Comparison of ENCODE assay signal across 27 cellular contexts in genomic region chr22:37994982-37995381, GRCh38. TPM values are rescaled to one million over a fixed set of nuclear protein-coding genes. Genes with fewer than 3 reads are reported as not detected.
DNase-seq lines count a peak whose midpoint lies in the region; ATAC-seq, FAIRE-seq and TF ChIP-seq lines count a peak whose summit lies in the region.
"Had no signal": no experiment of that assay in that cellular context is flagged by ENCODE, and none has a peak within 500 bp of the region (broad histone marks: within the 10 kb centered on the region; RNA-seq: fewer than 3 reads in every experiment).

No MANE protein-coding gene starts in this region.

- CTCF ChIA-PET in K562 (lab: Yijun Ruan, JAX; ENCODE audit: low intra/inter-chr PET ratio) = no interaction called here

- H3K27me3 Mint-ChIP-seq in activated T-cell treated with anti-CD3 and anti-CD28 coated beads, Interleukin-2, amount 50 U/mL, for 24 hours = no peaks in the 10 kb centered on the region
- H3K27me3 Mint-ChIP-seq in activated T-cell treated with anti-CD3 and anti-CD28 coated beads, Interleukin-2, amount 50 U/mL, for 4 hours (ENCODE audit: low read depth) = no peaks in the 10 kb centered on the region
- no peaks in the 10 kb centered on the region for H3K27me3 Mint-ChIP-seq in naive B cell

- H3K4me1 Mint-ChIP-seq in activated T-cell treated with anti-CD3 and anti-CD28 coated beads, Interleukin-2, amount 50 U/mL, for 24 hours (ENCODE audit: low read depth) = peaks cover 5% of the 10 kb centered on the region
- peaks cover 18% of the 10 kb centered on the region for H3K4me1 Mint-ChIP-seq in activated T-cell treated with anti-CD3 and anti-CD28 coated beads, Interleukin-2, amount 50 U/mL, for 4 hours (ENCODE audit: low read depth)
- peaks cover 28 to 32% (median 29%) of the 10 kb centered on the region in 3 donors for H3K4me1 Mint-ChIP-seq in naive B cell

- TF ChIP-seq POLR2A in K562 (conservative IDR thresholded peaks at IDR 0.05) = no peak

- ATAC-seq in activated T-cell treated with anti-CD3 and anti-CD28 coated beads, Interleukin-2, amount 50 U/mL, for 4 hours = no peak
- ATAC-seq in K562 (no peak), naive B cell (ENCODE audit: low read depth in 2 of 2) (no peak)

- no peaks in the 10 kb centered on the region for H3K9me3 Mint-ChIP-seq in activated T-cell treated with anti-CD3 and anti-CD28 coated beads, Interleukin-2, amount 50 U/mL, for 24 hours
- H3K9me3 Mint-ChIP-seq in activated T-cell treated with anti-CD3 and anti-CD28 coated beads, Interleukin-2, amount 50 U/mL, for 4 hours = no peaks in the 10 kb centered on the region
- H3K9me3 Mint-ChIP-seq in naive B cell = no peaks in the 10 kb centered on the region
- H3K9me3 Mint-ChIP-seq: IgD-negative memory B cell had no signal

- H3K27me3 ChIP-seq in K562 (ENCODE audit: control insufficient read depth in 2 of 2, insufficient read depth in 2 of 2, low read length in 2 of 2) = no peaks in the 10 kb centered on the region; a peak in 1 of 5 replicates
- H3K27me3 ChIP-seq: MG63 had no signal

- FAIRE-seq in K562 (lab: Jason Lieb, UNC) = no peak
- FAIRE-seq: G401.6, GM12892, GM18507 had no signal

- 7% methylated on average over 2 of the region's 6 CpGs for WGBS in K562 (ENCODE audit: insufficient coverage, low coverage, missing lambda C conversion rate)

- in situ Hi-C loops in K562 (cut with MboI) = no loop called here

- intact Hi-C loops in K562 (cut with micrococcal nuclease) = no loop called here

- H3K36me3 ChIP-seq in K562 (ENCODE audit: control insufficient read depth, insufficient read depth, low read length) = no peaks in the 10 kb centered on the region
- H3K36me3 ChIP-seq: MG63 had no signal

- DNase-seq in activated T-cell treated with anti-CD3 and anti-CD28 coated beads, Interleukin-2, amount 50 U/mL, for 24 hours = no peak
- DNase-seq in activated T-cell treated with anti-CD3 and anti-CD28 coated beads, Interleukin-2, amount 50 U/mL, for 4 hours = no peak
- DNase-seq in K562 (ENCODE audit: extremely low read depth in 1 of 4, low spot score in 3 of 4) = no peak
- no peak for DNase-seq in naive B cell
- no peak for DNase-seq in substantia nigra (lab: John Stamatoyannopoulos, UW)
- no peak for DNase-seq in effector CD4-positive, alpha-beta T cell
- DNase-seq in hippocampal formation (lab: John Stamatoyannopoulos, UW) = no peak
- DNase-seq in hepatic stellate cell (ENCODE audit: low spot score) = no peak
- DNase-seq: ACHN, C1 segment of cervical spinal cord, GOT3, HCEC 1CT, Karpas-422, MG63, NCI-H1417, NCI-H1694 treated with DMSO at 0.1 percent for 48 hours, NCI-H2081 treated with DMSO at 0.1 percent for 48 hours, NCI-H2171 treated with DMSO at 0.1 percent for 48 hours, NCI-H524 treated with DMSO at 0.1 percent for 48 hours, NCI-H82, Right ventricle myocardium superior had no signal

- H3K27ac Mint-ChIP-seq in activated T-cell treated with anti-CD3 and anti-CD28 coated beads, Interleukin-2, amount 50 U/mL, for 24 hours = peak overlapping the region; percentile 8
- peak overlapping the region in 4 of 6 donors; percentile 52 to 94 (median 81) for H3K27ac Mint-ChIP-seq in naive B cell

- no peak for TF ChIP-seq RAD21 in K562 (CRISPR knock-in tag; conservative IDR thresholded peaks at IDR 0.05 in 1 of 2, IDR thresholded peaks at IDR 0.05 in 1 of 2)

- H3K79me2 ChIP-seq in K562 (ENCODE audit: control insufficient read depth, insufficient read depth, low read length) = no peaks in the 10 kb centered on the region

- H3K4me3 Mint-ChIP-seq in activated T-cell treated with anti-CD3 and anti-CD28 coated beads, Interleukin-2, amount 50 U/mL, for 24 hours = no peak overlapping the region
- no peak overlapping the region for H3K4me3 Mint-ChIP-seq in activated T-cell treated with anti-CD3 and anti-CD28 coated beads, Interleukin-2, amount 50 U/mL, for 4 hours
- H3K4me3 Mint-ChIP-seq in naive B cell = peak overlapping the region in 3 of 8 donors; percentile 53 to 60 (median 55)

- no peak overlapping the region for H3K9ac ChIP-seq in K562 (ENCODE audit: insufficient read depth in 1 of 2, low read depth in 2 of 2, low read length in 2 of 2)

- POLR2A ChIA-PET in K562 (lab: Yijun Ruan, JAX) = interaction anchor here (0.6 to 1.1 kb wide), 4 partner anchors 74 to 357 kb away, joined by 3 to 4 read pairs (median 3); no protein-coding TSS in a partner anchor

- no peak overlapping the region for H3K4me3 ChIP-seq in K562
- H3K4me3 ChIP-seq: MG63 had no signal

- BruUV-seq in K562 (replicated peaks; lab: Mats Ljungman, UMichigan) = no TSS peak

- no peaks in the 10 kb centered on the region for H3K9me1 ChIP-seq in K562 (ENCODE audit: control insufficient read depth, insufficient read depth, low read length)

- no peaks in the 10 kb centered on the region for H3K36me3 Mint-ChIP-seq in activated T-cell treated with anti-CD3 and anti-CD28 coated beads, Interleukin-2, amount 50 U/mL, for 24 hours (ENCODE audit: low read depth)
- H3K36me3 Mint-ChIP-seq in activated T-cell treated with anti-CD3 and anti-CD28 coated beads, Interleukin-2, amount 50 U/mL, for 4 hours (ENCODE audit: insufficient read depth) = peaks cover 3% of the 10 kb centered on the region
- no peaks in the 10 kb centered on the region for H3K36me3 Mint-ChIP-seq in naive B cell

- no peak overlapping the region for H2AFZ ChIP-seq in K562 (ENCODE audit: low read depth, low read length)

- no peak for TF ChIP-seq EP300 in K562 (IDR thresholded peaks at IDR 0.05; ENCODE audit: low read length)

- H4K20me1 ChIP-seq in K562 (replicated peaks; ENCODE audit: control insufficient read depth, insufficient read depth, low read length) = no peaks in the 10 kb centered on the region

- H3K27ac ChIP-seq in K562 (ENCODE audit: extremely low read depth, low read depth, low read length) (no peak overlapping the region), substantia nigra (ENCODE audit: low read depth, low read length, poor library complexity, severe bottlenecking) (peak overlapping the region; percentile 98)
- H3K27ac ChIP-seq: 22Rv1 had no signal

- no peaks in the 10 kb centered on the region for H3K9me3 ChIP-seq in K562 (replicated peaks; ENCODE audit: control insufficient read depth, insufficient read depth, low read depth, low read length)
- H3K9me3 ChIP-seq: MG63 had no signal

- peaks cover 0 to 16% of the 10 kb centered on the region in 2 experiments; a peak in 3 of 5 replicates for H3K4me1 ChIP-seq in K562 (replicated peaks in 1 of 2; ENCODE audit: control insufficient read depth in 2 of 2, insufficient read depth in 2 of 2, low read length in 2 of 2)

- no peak for TF ChIP-seq CTCF in K562 (IDR thresholded peaks at IDR 0.05 in 2 of 3, conservative IDR thresholded peaks at IDR 0.05 in 1 of 3; ENCODE audit: insufficient read depth in 2 of 3, low read depth in 1 of 3, low read length in 3 of 3)

- no peak overlapping the region for H3K4me2 ChIP-seq in K562 (ENCODE audit: insufficient read depth, low read length)

RNA-seq across cellular contexts. Expression of gene SOX10, which starts 10.6 kb away (rescaled TPM):
- not detected for total RNA-seq in activated T-cell treated with anti-CD3 and anti-CD28 coated beads, Interleukin-2, amount 50 U/mL, for 4 hours
- not detected in 2 replicates for total RNA-seq in K562 (2011; cell fraction: chromatin; rRNA removed; ENCODE audit: low replicate concordance)
- not detected in 2 replicates for total RNA-seq in K562 (2011; cell fraction: nucleolus; rRNA removed)
- not detected in 2 replicates for total RNA-seq in K562 (2011; cell fraction: nucleoplasm; rRNA removed)
- not detected in 2 replicates for total RNA-seq in K562 (2014; rRNA removed)
- not detected in 2 replicates for total RNA-seq in K562 (2014; rRNA removed; fragmentation: Illumina TruSeq; extraction: Trizol)
- not detected in 2 replicates for total RNA-seq in K562 (2015; rRNA removed; fragmentation: Illumina TruSeq; extraction: Trizol)
- not detected in 2 replicates for total RNA-seq in K562 (2021)
- not detected in 2 replicates for polyA plus RNA-seq in K562 (2011; rRNA removed)
- not detected in 2 replicates for polyA plus RNA-seq in K562 (2011; cell fraction: cytosol; rRNA removed)
- polyA plus RNA-seq in K562 (2011; cell fraction: nucleus; rRNA removed) = not detected in 2 replicates
- polyA plus RNA-seq in K562 (2012) = 0.04 TPM in 1 of 2 replicates, not detected in the other
- not detected in 2 replicates for polyA plus RNA-seq in K562 (2014; fragmentation: Illumina TruSeq; extraction: Trizol)
- polyA plus RNA-seq in K562 (2014; fragmentation: Nextera tagmentation; extraction: Ambion mirVana) = not detected
- polyA plus RNA-seq in K562 (2014; rRNA removed) = not detected in 2 replicates
- not detected in 2 replicates for polyA minus RNA-seq in K562 (2011; rRNA and poly(A)+ RNA removed)
- polyA minus RNA-seq in K562 (2011; cell fraction: cytosol; rRNA and poly(A)+ RNA removed) = not detected in 2 replicates
- not detected in 2 replicates for polyA minus RNA-seq in K562 (2011; cell fraction: nucleus; rRNA and poly(A)+ RNA removed)
- polyA plus RNA-seq in naive B cell (ENCODE audit: low read depth in 6 of 6) = not detected
- total RNA-seq: Daoy had no signal
- polyA plus RNA-seq: IgD-negative memory B cell had no signal

RNA-seq across cellular contexts. Expression of gene POLR2F, which starts 41.5 kb away (rescaled TPM):
- total RNA-seq in activated T-cell treated with anti-CD3 and anti-CD28 coated beads, Interleukin-2, amount 50 U/mL, for 4 hours = 100 to 1,000 TPM; 155 to 176 (median 163) TPM
- 31.7 and 45.8 TPM in 2 replicates for total RNA-seq in K562 (2011; cell fraction: chromatin; rRNA removed; ENCODE audit: low replicate concordance)
- total RNA-seq in K562 (2011; cell fraction: nucleolus; rRNA removed) = 21.2 and 27.6 TPM in 2 replicates
- total RNA-seq in K562 (2011; cell fraction: nucleoplasm; rRNA removed) = 27.6 and 28.5 TPM in 2 replicates
- total RNA-seq in K562 (2014; rRNA removed) = 240 and 294 TPM in 2 replicates
- 73.2 and 98.9 TPM in 2 replicates for total RNA-seq in K562 (2014; rRNA removed; fragmentation: Illumina TruSeq; extraction: Trizol)
- 115 and 129 TPM in 2 replicates for total RNA-seq in K562 (2015; rRNA removed; fragmentation: Illumina TruSeq; extraction: Trizol)
- total RNA-seq in K562 (2021) = 145 and 162 TPM in 2 replicates
- 89.4 and 116 TPM in 2 replicates for polyA plus RNA-seq in K562 (2011; rRNA removed)
- polyA plus RNA-seq in K562 (2011; cell fraction: cytosol; rRNA removed) = 137 and 187 TPM in 2 replicates
- 42.9 and 44.4 TPM in 2 replicates for polyA plus RNA-seq in K562 (2011; cell fraction: nucleus; rRNA removed)
- 84.6 and 208 TPM in 2 replicates for polyA plus RNA-seq in K562 (2012)
- 156 and 168 TPM in 2 replicates for polyA plus RNA-seq in K562 (2014; fragmentation: Illumina TruSeq; extraction: Trizol)
- polyA plus RNA-seq in K562 (2014; fragmentation: Nextera tagmentation; extraction: Ambion mirVana) = 100 to 1,000 TPM; 187 to 195 TPM
- 410 and 469 TPM in 2 replicates for polyA plus RNA-seq in K562 (2014; rRNA removed)
- polyA minus RNA-seq in K562 (2011; rRNA and poly(A)+ RNA removed) = 18.3 and 28.5 TPM in 2 replicates
- 36.5 and 39.5 TPM in 2 replicates for polyA minus RNA-seq in K562 (2011; cell fraction: cytosol; rRNA and poly(A)+ RNA removed)
- 8.8 and 13.2 TPM in 2 replicates for polyA minus RNA-seq in K562 (2011; cell fraction: nucleus; rRNA and poly(A)+ RNA removed)
- 100 to 1,000 TPM; 113 to 131 (median 123) TPM for polyA plus RNA-seq in naive B cell (ENCODE audit: low read depth in 6 of 6)

RNA-seq across cellular contexts. Expression of gene C22orf23, which starts 41.6 kb away (rescaled TPM):
- total RNA-seq in activated T-cell treated with anti-CD3 and anti-CD28 coated beads, Interleukin-2, amount 50 U/mL, for 4 hours = under 1 TPM in 1 of 3 donors, not detected in 2; 0.46 TPM
- 0.46 and 1.2 TPM in 2 replicates for total RNA-seq in K562 (2011; cell fraction: chromatin; rRNA removed; ENCODE audit: low replicate concordance)
- total RNA-seq in K562 (2011; cell fraction: nucleolus; rRNA removed) = 0.67 TPM in 1 of 2 replicates, not detected in the other
- 0.88 and 1.4 TPM in 2 replicates for total RNA-seq in K562 (2011; cell fraction: nucleoplasm; rRNA removed)
- 0.32 and 0.82 TPM in 2 replicates for total RNA-seq in K562 (2014; rRNA removed)
- total RNA-seq in K562 (2014; rRNA removed; fragmentation: Illumina TruSeq; extraction: Trizol) = 0.25 and 0.48 TPM in 2 replicates
- total RNA-seq in K562 (2015; rRNA removed; fragmentation: Illumina TruSeq; extraction: Trizol) = 0.26 and 0.51 TPM in 2 replicates
- 0.49 and 0.64 TPM in 2 replicates for total RNA-seq in K562 (2021)
- polyA plus RNA-seq in K562 (2011; rRNA removed) = 0.33 and 0.79 TPM in 2 replicates
- 0.52 and 0.88 TPM in 2 replicates for polyA plus RNA-seq in K562 (2011; cell fraction: cytosol; rRNA removed)
- polyA plus RNA-seq in K562 (2011; cell fraction: nucleus; rRNA removed) = 0.63 and 0.76 TPM in 2 replicates
- 0.42 and 0.51 TPM in 2 replicates for polyA plus RNA-seq in K562 (2012)
- 0.69 and 1.0 TPM in 2 replicates for polyA plus RNA-seq in K562 (2014; fragmentation: Illumina TruSeq; extraction: Trizol)
- under 1 TPM; 0.53 to 0.91 TPM for polyA plus RNA-seq in K562 (2014; fragmentation: Nextera tagmentation; extraction: Ambion mirVana)
- polyA plus RNA-seq in K562 (2014; rRNA removed) = 0.65 and 0.82 TPM in 2 replicates
- polyA minus RNA-seq in K562 (2011; rRNA and poly(A)+ RNA removed) = 0.66 and 0.91 TPM in 2 replicates
- polyA minus RNA-seq in K562 (2011; cell fraction: cytosol; rRNA and poly(A)+ RNA removed) = not detected in 2 replicates
- polyA minus RNA-seq in K562 (2011; cell fraction: nucleus; rRNA and poly(A)+ RNA removed) = 0.78 TPM in 1 of 2 replicates, not detected in the other
- not detected for polyA plus RNA-seq in naive B cell (ENCODE audit: low read depth in 6 of 6)
- polyA plus RNA-seq: IgD-negative memory B cell had no signal
